ENCODE assay signal across 19 cellular contexts in genomic region chr21:45859041-45859761, GRCh38.
"Had no signal": no experiment of that assay in that cellular context is flagged by ENCODE, and none has a peak within 500 bp of the region (broad histone marks: within the 10 kb centered on the region; RNA-seq: fewer than 3 reads in every experiment).

No MANE protein-coding gene starts in this region.

- H3K9me3 Mint-ChIP-seq: activated naive CD8-positive, alpha-beta T cell treated with anti-CD3 and anti-CD28 coated beads, Interleukin-2, amount 10 ng/mL, durations not matched to agents 7 days and 5 days; mesothelial cell of epicardium; stimulated activated memory B cell treated with anti-CD40 and anti-IgM and Interleukin-4, amounts not matched to agents 10 μg/mL and 1 μg/mL and 100 μg/mL, for 72 hours; T-cell had no signal

- H3K27me3 Mint-ChIP-seq: activated naive CD8-positive, alpha-beta T cell treated with anti-CD3 and anti-CD28 coated beads, Interleukin-2, amount 10 ng/mL, durations not matched to agents 7 days and 5 days had no signal

- H3K4me2 ChIP-seq: SK-N-SH had no signal

- H3K36me3 Mint-ChIP-seq: activated naive CD8-positive, alpha-beta T cell treated with anti-CD3 and anti-CD28 coated beads, Interleukin-2, amount 10 ng/mL, durations not matched to agents 7 days and 5 days; mesothelial cell of epicardium; stimulated activated memory B cell treated with anti-CD40 and anti-IgM and Interleukin-4, amounts not matched to agents 10 μg/mL and 1 μg/mL and 100 μg/mL, for 72 hours; T-cell had no signal

- H3K4me3 Mint-ChIP-seq: activated naive CD8-positive, alpha-beta T cell treated with anti-CD3 and anti-CD28 coated beads, Interleukin-2, amount 10 ng/mL, durations not matched to agents 7 days and 5 days; mesothelial cell of epicardium; stimulated activated memory B cell treated with anti-CD40 and anti-IgM and Interleukin-4, amounts not matched to agents 10 μg/mL and 1 μg/mL and 100 μg/mL, for 72 hours; T-cell had no signal

- H3K27me3 ChIP-seq: heart left ventricle, ovary, transverse colon had no signal

- H3K27ac Mint-ChIP-seq: activated naive CD8-positive, alpha-beta T cell treated with anti-CD3 and anti-CD28 coated beads, Interleukin-2, amount 10 ng/mL, durations not matched to agents 7 days and 5 days; mesothelial cell of epicardium; stimulated activated memory B cell treated with anti-CD40 and anti-IgM and Interleukin-4, amounts not matched to agents 10 μg/mL and 1 μg/mL and 100 μg/mL, for 72 hours; T-cell had no signal

- DNase-seq: activated CD4-positive, alpha-beta T cell treated with anti-CD3 and anti-CD28 coated beads, Interleukin-2, amount 50 U/mL, for 1 hour; activated naive CD8-positive, alpha-beta T cell treated with anti-CD3 and anti-CD28 coated beads, Interleukin-2, amount 10 ng/mL, durations not matched to agents 7 days and 5 days; anterior cingulate cortex; cerebellar nuclear complex; effector memory CD4-positive, alpha-beta T cell; gastrocnemius medialis; heart left ventricle; lower lobe of right lung; ovary; SK-N-SH; stimulated activated CD4-positive, alpha-beta T cell treated with anti-CD3 and anti-CD28 coated beads, Interleukin-12 subunit alpha, Interleukin-12 subunit beta, amount 100 ng/mL, for 4 hours; stimulated activated CD4-positive, alpha-beta T cell treated with anti-CD3 and anti-CD28 coated beads, Interleukin-2, amount 100 ng/mL, for 24 hours; T-cell; T-helper 9 cell; transverse colon had no signal

- H3K4me1 ChIP-seq: gastrocnemius medialis, heart left ventricle, lower lobe of right lung, transverse colon had no signal

- ATAC-seq: activated CD4-positive, CD25-positive, alpha-beta regulatory T cell treated with anti-CD3 and anti-CD28 coated beads, Interleukin-2, amount 50 U/mL, for 24 hours; gastrocnemius medialis; heart left ventricle; lower lobe of right lung; stimulated activated memory B cell treated with anti-CD40 and anti-IgM and Interleukin-4, amounts not matched to agents 10 μg/mL and 1 μg/mL and 100 μg/mL, for 72 hours; T-cell had no signal

- H3K4me1 Mint-ChIP-seq: activated naive CD8-positive, alpha-beta T cell treated with anti-CD3 and anti-CD28 coated beads, Interleukin-2, amount 10 ng/mL, durations not matched to agents 7 days and 5 days; T-cell had no signal

- H3K27ac ChIP-seq: epithelial cell of prostate, gastrocnemius medialis, heart left ventricle, lower lobe of right lung, ovary, transverse colon had no signal

- H3K9me3 ChIP-seq: gastrocnemius medialis, heart left ventricle, lower lobe of right lung, ovary, SK-N-SH, transverse colon had no signal

- H3K9ac ChIP-seq: SK-N-SH had no signal
